Comparison of ENCODE assay signal across 11 cellular contexts in the genomic region with DNA sequence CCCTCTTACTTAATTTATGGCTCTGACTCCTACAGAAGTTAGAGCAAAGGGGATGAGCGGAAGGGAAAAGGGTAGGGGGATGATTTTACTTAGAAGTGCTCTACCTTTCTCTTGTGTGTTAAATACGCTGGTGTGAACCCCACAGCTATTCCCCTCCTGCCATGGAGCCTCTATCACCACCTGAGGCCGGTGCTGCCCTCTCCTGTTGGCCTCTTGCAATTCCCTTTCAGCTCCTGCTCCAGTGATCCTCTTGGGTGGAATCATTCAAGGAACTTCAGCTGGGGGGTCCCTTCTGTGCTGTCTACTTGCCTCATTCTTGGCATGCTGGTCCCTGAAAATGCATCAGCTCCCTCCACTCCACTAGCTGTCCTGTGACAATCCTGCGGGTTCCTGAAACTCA. TPM values are rescaled to one million over a fixed set of nuclear protein-coding genes. Genes with fewer than 3 reads are reported as not detected.
DNase-seq lines count a peak whose midpoint lies in the region; ATAC-seq, FAIRE-seq and TF ChIP-seq lines count a peak whose summit lies in the region.
"Had no signal": no experiment of that assay in that cellular context is flagged by ENCODE, and none has a peak within 500 bp of the region (broad histone marks: within the 10 kb centered on the region; RNA-seq: fewer than 3 reads in every experiment).

No MANE protein-coding gene starts in this region.

- H3K36me3 ChIP-seq in SK-N-SH (replicated peaks in 1 of 2; ENCODE audit: control insufficient read depth in 1 of 2, insufficient read depth in 2 of 2, low read length in 1 of 2), result no peaks in the 10 kb centered on the region

- DNase-seq in SK-N-SH (peak; percentile 11), NCI-H146 treated with DMSO at 0.1 percent for 48 hours (lab: John Stamatoyannopoulos, UW; ENCODE audit: unreplicated experiment) (peak; percentile 2), foreskin fibroblast (no peak), urothelium cell line (ENCODE audit: low spot score) (peak; percentile 29), NCI-H1694 (lab: John Stamatoyannopoulos, UW) (no peak)
- DNase-seq: CD4-positive, alpha-beta memory T cell; stimulated activated naive CD8-positive, alpha-beta T cell treated with anti-CD3 and anti-CD28 coated beads, Interleukin-15, Interleukin-2, amounts not matched to agents 100 U/mL and 50 U/mL, for 24 hours had no signal

- H3K79me2 ChIP-seq in SK-N-SH (ENCODE audit: insufficient read depth), result no peaks in the 10 kb centered on the region

- H3K9me3 ChIP-seq in SK-N-SH, result no peaks in the 10 kb centered on the region

- no peaks in the 10 kb centered on the region for H3K9me2 ChIP-seq in SK-N-SH

- FAIRE-seq in urothelium cell line (lab: Jason Lieb, UNC), result no peak
- FAIRE-seq: astrocyte had no signal

- no peaks in the 10 kb centered on the region for H3F3A ChIP-seq in SK-N-SH (replicated peaks; ENCODE audit: insufficient read depth)

- no peak overlapping the region for H3K27ac ChIP-seq in SK-N-SH (ENCODE audit: low read depth in 2 of 2, low read length in 1 of 2)

- no peaks in the 10 kb centered on the region for H3K27me3 ChIP-seq in SK-N-SH (ENCODE audit: insufficient read depth)

- no peak for TF ChIP-seq RAD21 in SK-N-SH (IDR thresholded peaks at IDR 0.05; ENCODE audit: low read length)

- H3K9ac ChIP-seq in SK-N-SH, result no peak overlapping the region

- H4K20me1 ChIP-seq in SK-N-SH (ENCODE audit: insufficient read depth), result no peaks in the 10 kb centered on the region

- POLR2A ChIA-PET in SK-N-SH (lab: Yijun Ruan, JAX), result no interaction called here

- H3K4me1 ChIP-seq in SK-N-SH (ENCODE audit: control insufficient read depth in 1 of 2, insufficient read depth in 2 of 2, low read depth in 1 of 2, low read length in 1 of 2), result no peaks in the 10 kb centered on the region; a peak in 1 of 4 replicates

- TF ChIP-seq CTCF in SK-N-SH (IDR thresholded peaks at IDR 0.05) (peak; percentile 34; the same call in 1 of the 2 replicates), foreskin fibroblast (IDR thresholded peaks at IDR 0.05; ENCODE audit: low read depth, low read length) (peak; percentile 13)

- WGBS in SK-N-SH (ENCODE audit: low lambda C conversion rate), result 35% methylated on average over 4 of the region's 4 CpGs

- H3K4me3 ChIP-seq in SK-N-SH (ENCODE audit: low read depth in 2 of 2, low read length in 1 of 2) (no peak overlapping the region; a peak in 1 of 4 replicates), foreskin fibroblast (ENCODE audit: low read depth in 1 of 2, low read length in 2 of 2) (no peak overlapping the region)

- ATAC-seq in SK-N-SH treated with all-trans-retinoic acid at 6 μM for 48 hours (no peak), HG02571 (IDR thresholded peaks at IDR 0.05; ENCODE audit: unreplicated experiment) (no peak), GM21619 (IDR thresholded peaks at IDR 0.05; ENCODE audit: unreplicated experiment) (no peak)
- ATAC-seq: stimulated activated naive CD8-positive, alpha-beta T cell treated with anti-CD3 and anti-CD28 coated beads, Interleukin-15, Interleukin-2, amounts not matched to agents 100 U/mL and 50 U/mL, for 24 hours had no signal

- no peak for TF ChIP-seq EP300 in SK-N-SH (IDR thresholded peaks at IDR 0.05; ENCODE audit: borderline replicate concordance in 1 of 2, low read depth in 1 of 2, low read length in 1 of 2)

- H2AFZ ChIP-seq in SK-N-SH (ENCODE audit: low read depth), result no peak overlapping the region

- CTCF ChIA-PET in SK-N-SH (lab: Yijun Ruan, JAX), result interaction anchor here (0.6 to 1.0 kb wide), 3 partner anchors 56 to 793 kb away, joined by 3 read pairs; no protein-coding TSS in a partner anchor

- no peak overlapping the region for H3K4me2 ChIP-seq in SK-N-SH

TF ChIP-seq in SK-N-SH, 30 proteins besides CTCF, POLR2A, EP300 and RAD21 (continues in another document):
- no peak for TF ChIP-seq FOXM1 (IDR thresholded peaks at IDR 0.05; ENCODE audit: low read depth)
- TF ChIP-seq ELF1 (IDR thresholded peaks at IDR 0.05), result no peak
- no peak for TF ChIP-seq EZH2phosphoT487 (IDR thresholded peaks at IDR 0.05; ENCODE audit: borderline replicate concordance, low read depth)
- TF ChIP-seq, protein P1, sequence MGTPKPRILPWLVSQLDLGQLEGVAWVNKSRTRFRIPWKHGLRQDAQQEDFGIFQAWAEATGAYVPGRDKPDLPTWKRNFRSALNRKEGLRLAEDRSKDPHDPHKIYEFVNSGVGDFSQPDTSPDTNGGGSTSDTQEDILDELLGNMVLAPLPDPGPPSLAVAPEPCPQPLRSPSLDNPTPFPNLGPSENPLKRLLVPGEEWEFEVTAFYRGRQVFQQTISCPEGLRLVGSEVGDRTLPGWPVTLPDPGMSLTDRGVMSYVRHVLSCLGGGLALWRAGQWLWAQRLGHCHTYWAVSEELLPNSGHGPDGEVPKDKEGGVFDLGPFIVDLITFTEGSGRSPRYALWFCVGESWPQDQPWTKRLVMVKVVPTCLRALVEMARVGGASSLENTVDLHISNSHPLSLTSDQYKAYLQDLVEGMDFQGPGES (IDR thresholded peaks at IDR 0.05; ENCODE audit: low read depth, low read length), result no peak
- no peak for TF ChIP-seq POLR2AphosphoS5 (IDR thresholded peaks at IDR 0.05; ENCODE audit: low read depth, low read length)
- no peak for TF ChIP-seq FOXJ3 (CRISPR knock-in tag; IDR thresholded peaks at IDR 0.05)
- TF ChIP-seq RXRA (IDR thresholded peaks at IDR 0.05; ENCODE audit: borderline replicate concordance, low read depth), result no peak
- TF ChIP-seq TAF1 (IDR thresholded peaks at IDR 0.05; ENCODE audit: borderline replicate concordance, low read depth, low read length), result no peak
- no peak for TF ChIP-seq YY1 (IDR thresholded peaks at IDR 0.05; ENCODE audit: low read depth)
- TF ChIP-seq CHD2 (IDR thresholded peaks at IDR 0.05; ENCODE audit: low read length, partially characterized antibody), result no peak
- no peak for TF ChIP-seq TCF12 (IDR thresholded peaks at IDR 0.05)
- TF ChIP-seq MXI1 (IDR thresholded peaks at IDR 0.05; ENCODE audit: low read depth, low read length), result no peak
- TF ChIP-seq SMC3 (IDR thresholded peaks at IDR 0.05; ENCODE audit: low read depth, low read length), result no peak
- TF ChIP-seq NRF1 (IDR thresholded peaks at IDR 0.05; ENCODE audit: low read depth, low read length), result no peak
- no peak for TF ChIP-seq RFX5 (IDR thresholded peaks at IDR 0.05; ENCODE audit: low read length)
- no peak for TF ChIP-seq TEAD4 (IDR thresholded peaks at IDR 0.05; ENCODE audit: borderline replicate concordance, insufficient read depth)

TF ChIP-seq in SK-N-SH treated with all-trans-retinoic acid at 6 μM for 48 hours, 23 proteins besides CTCF, POLR2A, EP300 and RAD21:
- TF ChIP-seq ZFP3 (CRISPR knock-in tag; IDR thresholded peaks at IDR 0.05), result no peak
- TF ChIP-seq CSDC2 (CRISPR knock-in tag; IDR thresholded peaks at IDR 0.05), result no peak
- TF ChIP-seq PPARA (CRISPR knock-in tag; IDR thresholded peaks at IDR 0.05; ENCODE audit: borderline replicate concordance), result no peak
- no peak for TF ChIP-seq BACH2 (CRISPR knock-in tag; IDR thresholded peaks at IDR 0.05; ENCODE audit: borderline replicate concordance)
- TF ChIP-seq GLIS3 (CRISPR knock-in tag; IDR thresholded peaks at IDR 0.05), result no peak
- TF ChIP-seq ZNF70 (CRISPR knock-in tag; IDR thresholded peaks at IDR 0.05), result no peak
- no peak for TF ChIP-seq ZNF8 (CRISPR knock-in tag; IDR thresholded peaks at IDR 0.05)
- TF ChIP-seq, protein P2, sequence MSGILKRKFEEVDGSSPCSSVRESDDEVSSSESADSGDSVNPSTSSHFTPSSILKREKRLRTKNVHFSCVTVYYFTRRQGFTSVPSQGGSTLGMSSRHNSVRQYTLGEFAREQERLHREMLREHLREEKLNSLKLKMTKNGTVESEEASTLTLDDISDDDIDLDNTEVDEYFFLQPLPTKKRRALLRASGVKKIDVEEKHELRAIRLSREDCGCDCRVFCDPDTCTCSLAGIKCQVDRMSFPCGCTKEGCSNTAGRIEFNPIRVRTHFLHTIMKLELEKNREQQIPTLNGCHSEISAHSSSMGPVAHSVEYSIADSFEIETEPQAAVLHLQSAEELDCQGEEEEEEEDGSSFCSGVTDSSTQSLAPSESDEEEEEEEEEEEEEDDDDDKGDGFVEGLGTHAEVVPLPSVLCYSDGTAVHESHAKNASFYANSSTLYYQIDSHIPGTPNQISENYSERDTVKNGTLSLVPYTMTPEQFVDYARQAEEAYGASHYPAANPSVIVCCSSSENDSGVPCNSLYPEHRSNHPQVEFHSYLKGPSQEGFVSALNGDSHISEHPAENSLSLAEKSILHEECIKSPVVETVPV (CRISPR knock-in tag; IDR thresholded peaks at IDR 0.05), result no peak
- no peak for TF ChIP-seq ZFP30 (CRISPR knock-in tag; IDR thresholded peaks at IDR 0.05)
- no peak for TF ChIP-seq TCF4 (CRISPR knock-in tag; IDR thresholded peaks at IDR 0.05; ENCODE audit: borderline replicate concordance)

RNA-seq across cellular contexts. Expression of a gene that starts 41.8 kb away (rescaled TPM):
- 0.05 TPM in 1 of 2 replicates, not detected in the other for polyA plus RNA-seq in SK-N-SH (2012; rRNA removed)
- not detected in 2 replicates for polyA plus RNA-seq in SK-N-SH (2012; cell fraction: cytosol; rRNA removed)
- not detected in 2 replicates for polyA plus RNA-seq in SK-N-SH (2012; cell fraction: nucleus; rRNA removed)
- polyA plus RNA-seq: CD4-positive, alpha-beta memory T cell had no signal

Comparison
In these comparisons a context has a peak if more than half of its experiments do, and no peak if none do; other contexts are left out.
1. DNase-seq: peak in SK-N-SH (single experiment), NCI-H146 treated with DMSO at 0.1 percent for 48 hours (single experiment) and urothelium cell line (single experiment); none in foreskin fibroblast (0 of 2) and NCI-H1694 (single experiment).